In genomic region chr14:53946071-53946403, GRCh38 we compare ENCODE assay signal across 31 cellular contexts. TPM values are rescaled to one million over a fixed set of nuclear protein-coding genes. Genes with fewer than 3 reads are reported as not detected.
A peak's percentile ranks its signal among the peaks of the same experiment; 100 is the strongest.
DNase-seq lines count a peak whose midpoint lies in the region; TF ChIP-seq lines count a peak whose summit lies in the region.
"Had no signal": no experiment of that assay in that cellular context is flagged by ENCODE, and none has a peak within 500 bp of the region (broad histone marks: within the 10 kb centered on the region; RNA-seq: fewer than 3 reads in every experiment).

No MANE protein-coding gene starts in this region.

- H3K4me1 Mint-ChIP-seq in osteocyte (ENCODE audit: unreplicated experiment) = peaks cover 7% of the 10 kb centered on the region
- H3K4me1 Mint-ChIP-seq: activated CD4-positive, alpha-beta memory T cell treated with anti-CD3 and anti-CD28 coated beads, Interleukin-2, amount 10 ng/mL, durations not matched to agents 7 days and 5 days; natural killer cell had no signal

- H3K27ac Mint-ChIP-seq in osteocyte (ENCODE audit: unreplicated experiment) = no peak overlapping the region
- H3K27ac Mint-ChIP-seq: activated CD4-positive, alpha-beta memory T cell treated with anti-CD3 and anti-CD28 coated beads, Interleukin-2, amount 10 ng/mL, durations not matched to agents 7 days and 5 days; natural killer cell; stimulated activated naive CD8-positive, alpha-beta T cell treated with anti-CD3 and anti-CD28 coated beads, Interleukin-15, Interleukin-2, amounts not matched to agents 100 ng/mL and 50 ng/mL, for 24 hours had no signal

- peaks cover 10% of the 10 kb centered on the region for H3K36me3 Mint-ChIP-seq in osteocyte (ENCODE audit: unreplicated experiment)

- no peak for TF ChIP-seq CTCF in osteocyte (IDR thresholded peaks at IDR 0.05)

- in situ Hi-C loops in G401 (cut with HindIII; ENCODE audit: low sequenced_read_pairs) = loop anchor here (25.0 kb wide), 1 partner anchor 391 kb away; no protein-coding TSS in a partner anchor

- H3K4me3 ChIP-seq in iPS-18a (ENCODE audit: low read length) = peak overlapping the region; percentile 49
- H3K4me3 ChIP-seq: mucosa of descending colon had no signal

- H3K4me3 Mint-ChIP-seq in osteocyte (ENCODE audit: unreplicated experiment) = peak overlapping the region; percentile 48
- H3K4me3 Mint-ChIP-seq: activated CD4-positive, alpha-beta memory T cell treated with anti-CD3 and anti-CD28 coated beads, Interleukin-2, amount 10 ng/mL, durations not matched to agents 7 days and 5 days; natural killer cell; stimulated activated naive CD8-positive, alpha-beta T cell treated with anti-CD3 and anti-CD28 coated beads, Interleukin-15, Interleukin-2, amounts not matched to agents 100 ng/mL and 50 ng/mL, for 24 hours had no signal

- H3K9me3 Mint-ChIP-seq in osteocyte (ENCODE audit: unreplicated experiment) = no peaks in the 10 kb centered on the region
- H3K9me3 Mint-ChIP-seq: activated CD4-positive, alpha-beta memory T cell treated with anti-CD3 and anti-CD28 coated beads, Interleukin-2, amount 10 ng/mL, durations not matched to agents 7 days and 5 days; natural killer cell; stimulated activated naive CD8-positive, alpha-beta T cell treated with anti-CD3 and anti-CD28 coated beads, Interleukin-15, Interleukin-2, amounts not matched to agents 100 ng/mL and 50 ng/mL, for 24 hours had no signal

- no peak overlapping the region for H3K9ac ChIP-seq in iPS-18a (ENCODE audit: low read length)

- peaks cover 71% of the 10 kb centered on the region for H3K27me3 ChIP-seq in iPS-18a (ENCODE audit: control insufficient read depth, insufficient read depth, low read length)
- H3K27me3 ChIP-seq: right atrium auricular region, testis had no signal

- H3K36me3 ChIP-seq in iPS-18a (ENCODE audit: control insufficient read depth, low read depth, low read length) = peaks cover 3% of the 10 kb centered on the region
- H3K36me3 ChIP-seq: pancreas had no signal

- peak; percentile 30 for DNase-seq in G401 (ENCODE audit: low spot score)
- DNase-seq in cerebellar cortex (ENCODE audit: low spot score) = peak; percentile 51
- no peak for DNase-seq in osteocyte (ENCODE audit: extremely low spot score, unreplicated experiment)
- DNase-seq in AML-193 (lab: John Stamatoyannopoulos, UW) = no peak
- DNase-seq in NCI-H2171 treated with DMSO at 0.1 percent for 48 hours (lab: John Stamatoyannopoulos, UW) = no peak
- no peak for DNase-seq in NCI-H2029 treated with DMSO at 0.1 percent for 48 hours (lab: John Stamatoyannopoulos, UW)
- no peak for DNase-seq in kidney glomerular epithelial cell (lab: John Stamatoyannopoulos, UW)
- DNase-seq: activated CD4-positive, alpha-beta memory T cell treated with anti-CD3 and anti-CD28 coated beads, Interleukin-2, amount 10 ng/mL, durations not matched to agents 7 days and 5 days; activated CD4-positive, alpha-beta T cell treated with anti-CD3 and anti-CD28 coated beads for 1 hour; activated CD8-positive, alpha-beta memory T cell treated with anti-CD3 and anti-CD28 coated beads, Interleukin-2, amount 50 U/mL, for 4 hours; activated naive CD4-positive, alpha-beta T cell; cerebellar nuclear complex; DND-41; dorsolateral prefrontal cortex; GOT3; hippocampal formation; KG1; natural killer cell; NCI-H2107; NCI-H446; NCI-H774; SHP77; stimulated activated CD4-positive, alpha-beta T cell treated with anti-CD3 and anti-CD28 coated beads, Interleukin-1b, Interleukin-23, amount 100 ng/mL, for 48 hours; T-helper 2 cell; testis had no signal

- H3K27me3 Mint-ChIP-seq in osteocyte (ENCODE audit: unreplicated experiment) = peaks cover 7% of the 10 kb centered on the region

- H3K9me3 ChIP-seq in iPS-18a (ENCODE audit: control insufficient read depth, low read depth, low read length) = no peaks in the 10 kb centered on the region
- H3K9me3 ChIP-seq: mucosa of descending colon, pancreas, Peyer's patch, right atrium auricular region, testis had no signal

- peaks cover 47% of the 10 kb centered on the region for H3K4me1 ChIP-seq in iPS-18a (ENCODE audit: control insufficient read depth, low read depth, low read length)
- H3K4me1 ChIP-seq: pancreas, Peyer's patch, testis had no signal

- no peak overlapping the region for H3K27ac ChIP-seq in iPS-18a (ENCODE audit: low read length)
- H3K27ac ChIP-seq: pancreas, Peyer's patch, right atrium auricular region, testis had no signal

RNA-seq across cellular contexts. Expression of gene BMP4, which starts 10.6 kb away (rescaled TPM):
- total RNA-seq in G401 (2014; rRNA removed; shearing (Covaris generic)) = 461 and 546 TPM in 2 replicates
- total RNA-seq in osteocyte = 6.9 and 7.3 TPM in 2 replicates

Comparison
In these comparisons a context has a peak if more than half of its experiments do, and no peak if none do; other contexts are left out.
1. DNase-seq: peak in G401 (single experiment) and cerebellar cortex (single experiment); none in osteocyte (single experiment), AML-193 (0 of 2), NCI-H2171 treated with DMSO at 0.1 percent for 48 hours (single experiment), NCI-H2029 treated with DMSO at 0.1 percent for 48 hours (single experiment) and kidney glomerular epithelial cell (single experiment).
2. RNA of gene BMP4, which starts 10.6 kb away (total RNA-seq): 461 to 546 TPM in G401; 6.9 to 7.3 TPM in osteocyte; every median in the first group is over 10 times any median in the second.